ENCODE assay signal across 8 cellular contexts in genomic region chr3:146468932-146469205, GRCh38. TPM values are rescaled to one million over a fixed set of nuclear protein-coding genes. Genes with fewer than 3 reads are reported as not detected.
DNase-seq lines count a peak whose midpoint lies in the region; ATAC-seq, FAIRE-seq and TF ChIP-seq lines count a peak whose summit lies in the region.
"Not testable (repeated sequence)": the region's sequence is repeated elsewhere in the genome, so short reads cannot be mapped to it uniquely, and the experiment has no call there.

No MANE protein-coding gene starts in this region.

- not testable (repeated sequence) for H3K9me3 ChIP-seq in CD4-positive, alpha-beta memory T cell (ENCODE audit: control insufficient read depth in 1 of 2, low read length in 2 of 2); K562 (replicated peaks; ENCODE audit: control insufficient read depth, insufficient read depth, low read depth, low read length); esophagus (ENCODE audit: control insufficient read depth in 2 of 2, insufficient read depth in 1 of 2, low read depth in 1 of 2, low read length in 1 of 2); liver (ENCODE audit: control insufficient read depth in 4 of 4, low read length in 3 of 4); psoas muscle; tibial artery

- H3K9ac ChIP-seq in K562 (ENCODE audit: insufficient read depth in 1 of 2, low read depth in 2 of 2, low read length in 2 of 2) = peak overlapping the region; percentile 78 to 92
- H3K9ac ChIP-seq in liver (ENCODE audit: low read depth in 1 of 2, low read length in 2 of 2) = not testable (repeated sequence)

- not testable (repeated sequence) for H3K36me3 ChIP-seq in CD4-positive, alpha-beta memory T cell (ENCODE audit: insufficient read depth, low read length); K562 (ENCODE audit: control insufficient read depth, insufficient read depth, low read length); esophagus (ENCODE audit: control insufficient read depth in 2 of 2, insufficient read depth in 2 of 2, low read length in 1 of 2); liver (ENCODE audit: control insufficient read depth in 4 of 4, insufficient read depth in 3 of 4, low read depth in 1 of 4, low read length in 3 of 4); psoas muscle (ENCODE audit: insufficient read depth in 1 of 2, low read depth in 1 of 2); tibial artery

- not testable (repeated sequence) for H3K9me3 Mint-ChIP-seq in CD4-positive, alpha-beta memory T cell; activated CD4-positive, alpha-beta T cell treated with anti-CD3 and anti-CD28 coated beads for 36 hours (ENCODE audit: low read depth)

- H3K4me3 ChIP-seq in CD4-positive, alpha-beta memory T cell (ENCODE audit: low read length in 2 of 2) = peak overlapping the region; percentile 60 to 75
- H3K4me3 ChIP-seq in K562 (peak overlapping the region; percentile 48), esophagus (ENCODE audit: low read depth in 1 of 2, low read length in 2 of 2) (peak overlapping the region; percentile 60 to 74), liver (ENCODE audit: low read depth in 1 of 3, low read length in 3 of 3) (peak overlapping the region; percentile 68 to 79 (median 73)), psoas muscle (peak overlapping the region; percentile 71), tibial artery (peak overlapping the region; percentile 55 to 66)

- H3K9me1 ChIP-seq in K562 (ENCODE audit: control insufficient read depth, insufficient read depth, low read length) = not testable (repeated sequence)

- ATAC-seq in activated CD4-positive, alpha-beta T cell treated with anti-CD3 and anti-CD28 coated beads for 36 hours; psoas muscle: not testable (repeated sequence)
- ATAC-seq in K562 = peak; percentile 51

- not testable (repeated sequence) for TF ChIP-seq CTCF in K562 (IDR thresholded peaks at IDR 0.05 in 2 of 3, conservative IDR thresholded peaks at IDR 0.05 in 1 of 3; ENCODE audit: insufficient read depth in 2 of 3, low read depth in 1 of 3, low read length in 3 of 3); liver (IDR thresholded peaks at IDR 0.05; ENCODE audit: low read depth, low read length, missing input control); psoas muscle (IDR thresholded peaks at IDR 0.05); tibial artery (IDR thresholded peaks at IDR 0.05)

- H3K79me2 ChIP-seq in K562 (ENCODE audit: control insufficient read depth, insufficient read depth, low read length) = not testable (repeated sequence)

- peak overlapping the region; percentile 85 for H3K4me2 ChIP-seq in K562 (ENCODE audit: insufficient read depth, low read length)

- H3K27ac ChIP-seq in CD4-positive, alpha-beta memory T cell (ENCODE audit: low read depth, low read length) = peak overlapping the region; percentile 33
- H3K27ac ChIP-seq in K562 (ENCODE audit: extremely low read depth, low read depth, low read length) (peak overlapping the region; percentile 82), esophagus (ENCODE audit: low read depth in 2 of 2, low read length in 1 of 2) (peak overlapping the region; percentile 81 to 85), tibial artery (peak overlapping the region in 1 of 2 donors; percentile 68)
- H3K27ac ChIP-seq in liver (ENCODE audit: low read depth in 1 of 2, low read length in 2 of 2); psoas muscle: not testable (repeated sequence)

- H3K4me1 ChIP-seq in CD4-positive, alpha-beta memory T cell (ENCODE audit: insufficient read depth, low read length) = peaks cover 13% of the 10 kb centered on the region
- not testable (repeated sequence) for H3K4me1 ChIP-seq in K562 (replicated peaks in 1 of 2; ENCODE audit: control insufficient read depth in 2 of 2, insufficient read depth in 2 of 2, low read length in 2 of 2); esophagus (ENCODE audit: control insufficient read depth in 2 of 2, insufficient read depth in 2 of 2, low read length in 1 of 2); liver (ENCODE audit: control insufficient read depth in 4 of 4, insufficient read depth in 4 of 4, low read length in 3 of 4); psoas muscle
- H3K4me1 ChIP-seq in tibial artery = peaks cover 0 to 24% (median 7%) of the 10 kb centered on the region in 4 donors

- TF ChIP-seq POLR2A in K562 (conservative IDR thresholded peaks at IDR 0.05) = not testable (repeated sequence)

- DNase-seq in CD4-positive, alpha-beta memory T cell; activated CD4-positive, alpha-beta T cell treated with anti-CD3 and anti-CD28 coated beads for 36 hours; psoas muscle; tibial artery: not testable (repeated sequence)
- DNase-seq in NCI-H1436 (lab: John Stamatoyannopoulos, UW) = peak; percentile 33
- peak in 2 of 4 experiments; percentile 13 to 39 for DNase-seq in K562 (ENCODE audit: extremely low read depth in 1 of 4, low spot score in 3 of 4)

- 32% methylated on average over 8 of the region's 8 CpGs for WGBS in K562 (ENCODE audit: insufficient coverage, low coverage, missing lambda C conversion rate)
- WGBS in esophagus, 2 donors = 69 to 88% methylated on average over 8 of the region's 8 CpGs
- WGBS in liver = 91% methylated on average over 8 of the region's 8 CpGs
- 73 to 86% (median 83%) methylated on average over 8 of the region's 8 CpGs for WGBS in psoas muscle, 3 donors

- CTCF ChIA-PET in CD4-positive, alpha-beta memory T cell (lab: Charles Lee; ENCODE audit: partially characterized antibody) = interaction anchor here (0.7 kb wide), 1 partner anchor 8 kb away, joined by 3 read pairs; no protein-coding TSS in a partner anchor
- CTCF ChIA-PET in activated CD4-positive, alpha-beta T cell treated with anti-CD3 and anti-CD28 coated beads for 36 hours (lab: Charles Lee) = interaction anchor here (0.7 to 1.3 kb wide), 3 partner anchors 20 to 107 kb away, joined by 3 to 6 read pairs (median 3); partner anchors contain the start of gene PLSCR1
- CTCF ChIA-PET in K562 (lab: Yijun Ruan, JAX; ENCODE audit: low intra/inter-chr PET ratio) = not testable (repeated sequence)

- intact Hi-C loops in CD4-positive, alpha-beta memory T cell (cut with micrococcal nuclease) = loop anchor here (2.0 kb wide), 1 partner anchor 76 kb away; the partner anchor contains the start of gene PLSCR1
- intact Hi-C loops in activated CD4-positive, alpha-beta T cell treated with anti-CD3 and anti-CD28 coated beads for 36 hours (cut with DNase I, micrococcal nuclease) = loop anchor here (1.0 to 2.0 kb wide), 3 partner anchors 29 to 76 kb away; partner anchors contain the start of gene PLSCR1 (in 2 of the 2)
- intact Hi-C loops in K562 (cut with micrococcal nuclease) = loop anchor here (1.0 to 5.0 kb wide), 4 partner anchors 28 to 98 kb away; partner anchors contain the start of gene PLSCR1
- intact Hi-C loops in psoas muscle (cut with DNase I); tibial artery (cut with DNase I; ENCODE audit: low total_unique reads): not testable (repeated sequence)

- not testable (repeated sequence) for H4K20me1 ChIP-seq in K562 (replicated peaks; ENCODE audit: control insufficient read depth, insufficient read depth, low read length)

- H2AFZ ChIP-seq in K562 (ENCODE audit: low read depth, low read length) = peak overlapping the region; percentile 97

- peak overlapping the region in 6 of 7 donors; percentile 43 to 85 (median 74) for H3K27ac Mint-ChIP-seq in CD4-positive, alpha-beta memory T cell
- H3K27ac Mint-ChIP-seq in activated CD4-positive, alpha-beta T cell treated with anti-CD3 and anti-CD28 coated beads for 36 hours = peak overlapping the region; percentile 60

- peak; percentile 85 for FAIRE-seq in K562 (lab: Jason Lieb, UNC)

- H3K36me3 Mint-ChIP-seq in CD4-positive, alpha-beta memory T cell; activated CD4-positive, alpha-beta T cell treated with anti-CD3 and anti-CD28 coated beads for 36 hours (ENCODE audit: low read depth): not testable (repeated sequence)

- TF ChIP-seq RAD21 in K562 (CRISPR knock-in tag; conservative IDR thresholded peaks at IDR 0.05 in 1 of 2, IDR thresholded peaks at IDR 0.05 in 1 of 2); liver (IDR thresholded peaks at IDR 0.05): not testable (repeated sequence)

- not testable (repeated sequence) for H3K27me3 Mint-ChIP-seq in CD4-positive, alpha-beta memory T cell; activated CD4-positive, alpha-beta T cell treated with anti-CD3 and anti-CD28 coated beads for 36 hours

- peaks cover 0 to 14% (median 6%) of the 10 kb centered on the region in 4 donors for H3K4me1 Mint-ChIP-seq in CD4-positive, alpha-beta memory T cell
- H3K4me1 Mint-ChIP-seq in activated CD4-positive, alpha-beta T cell treated with anti-CD3 and anti-CD28 coated beads for 36 hours = not testable (repeated sequence)

- in situ Hi-C loops in K562 (cut with MboI) = not testable (repeated sequence)

- not testable (repeated sequence) for H3K27me3 ChIP-seq in CD4-positive, alpha-beta memory T cell (ENCODE audit: insufficient read depth, low read length); K562 (ENCODE audit: control insufficient read depth in 2 of 2, insufficient read depth in 2 of 2, low read length in 2 of 2); esophagus (ENCODE audit: control insufficient read depth in 1 of 2, insufficient read depth in 2 of 2, low read length in 2 of 2); liver (ENCODE audit: control insufficient read depth in 4 of 4, insufficient read depth in 4 of 4, low read length in 3 of 4); psoas muscle (ENCODE audit: insufficient read depth in 3 of 3, low read length in 2 of 3); tibial artery

- TF ChIP-seq EP300 in K562 (IDR thresholded peaks at IDR 0.05; ENCODE audit: low read length) = not testable (repeated sequence)

- POLR2A ChIA-PET in CD4-positive, alpha-beta memory T cell (lab: Charles Lee; ENCODE audit: partially characterized antibody) = interaction anchor here (1.0 to 1.5 kb wide), 3 partner anchors 71 to 76 kb away, joined by 3 to 4 read pairs (median 4); partner anchors contain the start of gene PLSCR1
- POLR2A ChIA-PET in activated CD4-positive, alpha-beta T cell treated with anti-CD3 and anti-CD28 coated beads for 36 hours (lab: Charles Lee) = interaction anchor here (1.0 kb wide), 1 partner anchor 76 kb away, joined by 4 read pairs; the partner anchor contains the start of gene PLSCR1
- POLR2A ChIA-PET in K562 (lab: Yijun Ruan, JAX) = interaction anchor here (0.7 to 3.2 kb wide), 5 partner anchors 12 to 76 kb away, joined by 3 to 12 read pairs (median 5); partner anchors contain the start of gene PLSCR1

- H3K4me3 Mint-ChIP-seq in CD4-positive, alpha-beta memory T cell = peak overlapping the region; percentile 82 to 86 (median 84)
- peak overlapping the region; percentile 67 for H3K4me3 Mint-ChIP-seq in activated CD4-positive, alpha-beta T cell treated with anti-CD3 and anti-CD28 coated beads for 36 hours

- BruUV-seq in K562 (replicated peaks; lab: Mats Ljungman, UMichigan) = TSS peak; percentile 89

RNA-seq across cellular contexts. Expression of gene PLSCR2, which starts 0.5 kb away (rescaled TPM):
- total RNA-seq in CD4-positive, alpha-beta memory T cell = under 1 TPM; 0.72 to 0.76 TPM
- polyA plus RNA-seq in CD4-positive, alpha-beta memory T cell = under 1 TPM in 1 of 2 donors, not detected in 1; 0.20 TPM
- total RNA-seq in activated CD4-positive, alpha-beta T cell treated with anti-CD3 and anti-CD28 coated beads for 36 hours = under 1 TPM in 1 of 2 experiments, not detected in 1; 0.25 TPM
- not detected in 2 replicates for total RNA-seq in K562 (2011; cell fraction: chromatin; rRNA removed; ENCODE audit: low replicate concordance)
- 1.2 TPM in 1 of 2 replicates, not detected in the other for total RNA-seq in K562 (2011; cell fraction: nucleolus; rRNA removed)
- not detected in 2 replicates for total RNA-seq in K562 (2011; cell fraction: nucleoplasm; rRNA removed)
- total RNA-seq in K562 (2014; rRNA removed) (not detected in 2 replicates), K562 (2014; rRNA removed; fragmentation: Illumina TruSeq; extraction: Trizol) (0.25 and 0.26 TPM in 2 replicates), K562 (2015; rRNA removed; fragmentation: Illumina TruSeq; extraction: Trizol) (0.25 and 0.30 TPM in 2 replicates), K562 (2021) (0.18 and 0.40 TPM in 2 replicates), liver (under 1 TPM in 1 of 2 donors, not detected in 1; 0.25 TPM), psoas muscle (not detected)
- polyA plus RNA-seq in K562 (2011; rRNA removed) (not detected in 2 replicates), K562 (2014; fragmentation: Illumina TruSeq; extraction: Trizol) (not detected in 2 replicates), K562 (2014; fragmentation: Nextera tagmentation; extraction: Ambion mirVana) (under 1 TPM; 0.07 to 0.49 TPM), K562 (2014; rRNA removed) (not detected in 2 replicates), esophagus (not detected), liver (not detected), psoas muscle (not detected)
- polyA plus RNA-seq in K562 (2011; cell fraction: cytosol; rRNA removed) = 0.06 TPM in 1 of 2 replicates, not detected in the other
- polyA plus RNA-seq in K562 (2011; cell fraction: nucleus; rRNA removed) = 0.31 TPM in 1 of 2 replicates, not detected in the other
- polyA plus RNA-seq in K562 (2012) = 0.22 TPM in 1 of 2 replicates, not detected in the other
- polyA minus RNA-seq in K562 (2011; rRNA and poly(A)+ RNA removed) = not detected in 2 replicates
- polyA minus RNA-seq in K562 (2011; cell fraction: cytosol; rRNA and poly(A)+ RNA removed) = not detected in 2 replicates
- polyA minus RNA-seq in K562 (2011; cell fraction: nucleus; rRNA and poly(A)+ RNA removed) = not detected in 2 replicates
